In genomic region chr14:31297112-31297511, GRCh38 we compare ENCODE assay signal across 1 cellular context.
TF ChIP-seq lines count a peak whose summit lies in the region.

No MANE protein-coding gene starts in this region.

TF ChIP-seq in HepG2, 621 proteins besides CTCF, POLR2A, EP300 and RAD21 (continued from another document and continues in another):
- TF ChIP-seq SOX5 (CRISPR knock-in tag; IDR thresholded peaks at IDR 0.05; ENCODE audit: borderline replicate concordance) (peak; percentile 36; the same call in 1 of the 2 replicates), SRSF1 (optimal IDR thresholded peaks at IDR 0.05; ENCODE audit: low read depth, low read length) (no peak), ZNF891 (CRISPR knock-in tag; IDR thresholded peaks at IDR 0.05) (peak; percentile 57; the same call in 1 of the 2 replicates), SMARCC2 (IDR thresholded peaks at IDR 0.05) (no peak), ATF2 (CRISPR knock-in tag; IDR thresholded peaks at IDR 0.05) (no peak), NONO (IDR thresholded peaks at IDR 0.05) (no peak), NONO (CRISPR knock-in tag; conservative IDR thresholded peaks at IDR 0.05) (no peak), BORCS8-MEF2B (CRISPR knock-in tag; IDR thresholded peaks at IDR 0.05) (0 out of 2 replicates have a peak, but pooled peaks have one; percentile 18), HNF4G (IDR thresholded peaks at IDR 0.05; ENCODE audit: borderline replicate concordance, low read depth, low read length) (0 out of 2 replicates have a peak, but pooled peaks have one; percentile 16), HNF4G (CRISPR knock-in tag; IDR thresholded peaks at IDR 0.05; ENCODE audit: borderline replicate concordance, low read depth) (no peak), GABPB1 (CRISPR knock-in tag; IDR thresholded peaks at IDR 0.05) (no peak), MIER3 (CRISPR knock-in tag; IDR thresholded peaks at IDR 0.05; ENCODE audit: borderline replicate concordance) (0 out of 2 replicates have a peak, but pooled peaks have one; percentile 5), MYC (CRISPR knock-in tag; IDR thresholded peaks at IDR 0.05; ENCODE audit: borderline replicate concordance) (peak; percentile 34; the same call in 1 of the 2 replicates), JUNB (CRISPR knock-in tag; IDR thresholded peaks at IDR 0.05; ENCODE audit: borderline replicate concordance) (peak; percentile 55; the same call in 1 of the 2 replicates), ZC3H13 (CRISPR knock-in tag; IDR thresholded peaks at IDR 0.05) (no peak), SALL1 (CRISPR knock-in tag; IDR thresholded peaks at IDR 0.05) (peak; percentile 82), SOX13 (IDR thresholded peaks at IDR 0.05) (no peak), SOX13 (CRISPR knock-in tag; conservative IDR thresholded peaks at IDR 0.05 in 1 of 2, IDR thresholded peaks at IDR 0.05 in 1 of 2) (peak in 1 of 2 experiments; percentile 76; a peak in 2 of 4 replicates), GFI1 (CRISPR knock-in tag; IDR thresholded peaks at IDR 0.05; ENCODE audit: borderline replicate concordance) (0 out of 2 replicates have a peak, but pooled peaks have one; percentile 22), KLF16 (CRISPR knock-in tag; IDR thresholded peaks at IDR 0.05) (0 out of 4 replicates have a peak, but pooled peaks of 1 of the 2 experiments have one; percentile 9), NRL (CRISPR knock-in tag; IDR thresholded peaks at IDR 0.05; ENCODE audit: borderline replicate concordance) (peak; percentile 80; the same call in 1 of the 2 replicates), ZNF142 (CRISPR knock-in tag; IDR thresholded peaks at IDR 0.05) (no peak), DBP (CRISPR knock-in tag; IDR thresholded peaks at IDR 0.05; ENCODE audit: not compliant biosample characterization) (peak; percentile 46), DZIP1 (CRISPR knock-in tag; IDR thresholded peaks at IDR 0.05) (0 out of 2 replicates have a peak, but pooled peaks have one; percentile 30), ZNF572 (CRISPR knock-in tag; IDR thresholded peaks at IDR 0.05) (no peak), YEATS4 (CRISPR knock-in tag; IDR thresholded peaks at IDR 0.05; ENCODE audit: borderline replicate concordance) (peak; percentile 40; the same call in 1 of the 2 replicates), ZNF383 (CRISPR knock-in tag; IDR thresholded peaks at IDR 0.05; ENCODE audit: borderline replicate concordance) (no peak), LCORL (IDR thresholded peaks at IDR 0.05) (no peak), LCORL (CRISPR knock-in tag; IDR thresholded peaks at IDR 0.05) (peak; percentile 34; the same call in 1 of the 2 replicates), ZNF704 (CRISPR knock-in tag; IDR thresholded peaks at IDR 0.05; ENCODE audit: borderline replicate concordance) (0 out of 2 replicates have a peak, but pooled peaks have one; percentile 32), TBP (CRISPR knock-in tag; IDR thresholded peaks at IDR 0.05) (0 out of 2 replicates have a peak, but pooled peaks have one; percentile 29), SOX6 (IDR thresholded peaks at IDR 0.05) (no peak), SOX6 (CRISPR knock-in tag; IDR thresholded peaks at IDR 0.05) (peak; percentile 84), RFXAP (CRISPR knock-in tag; IDR thresholded peaks at IDR 0.05; ENCODE audit: borderline replicate concordance) (0 out of 2 replicates have a peak, but pooled peaks have one; percentile 47), ZMYM3 (CRISPR knock-in tag; IDR thresholded peaks at IDR 0.05) (peak; percentile 72), ZBTB38 (CRISPR knock-in tag; IDR thresholded peaks at IDR 0.05) (peak; percentile 65; the same call in 1 of the 2 replicates), FOXK2 (IDR thresholded peaks at IDR 0.05) (peak; percentile 19; the same call in 1 of the 2 replicates), FOXC1 (CRISPR knock-in tag; IDR thresholded peaks at IDR 0.05; ENCODE audit: borderline replicate concordance) (peak; percentile 75; the same call in 1 of the 2 replicates), RARA (CRISPR knock-in tag; IDR thresholded peaks at IDR 0.05) (0 out of 2 replicates have a peak, but pooled peaks have one; percentile 37), HOXA3 (CRISPR knock-in tag; IDR thresholded peaks at IDR 0.05) (peak; percentile 52; the same call in 1 of the 2 replicates), SP5 (CRISPR knock-in tag; IDR thresholded peaks at IDR 0.05; ENCODE audit: borderline replicate concordance, low read depth) (0 out of 2 replicates have a peak, but pooled peaks have one; percentile 30), PAXIP1 (CRISPR knock-in tag; conservative IDR thresholded peaks at IDR 0.05) (peak; percentile 48; the same call in 1 of the 2 replicates), ZBTB39 (CRISPR knock-in tag; IDR thresholded peaks at IDR 0.05) (0 out of 2 replicates have a peak, but pooled peaks have one; percentile 59), ZNF781 (CRISPR knock-in tag; IDR thresholded peaks at IDR 0.05; ENCODE audit: borderline replicate concordance, not compliant biosample characterization) (peak; percentile 40), ZNF232 (CRISPR knock-in tag; IDR thresholded peaks at IDR 0.05; ENCODE audit: borderline replicate concordance) (0 out of 2 replicates have a peak, but pooled peaks have one; percentile 61), GATAD2A (CRISPR knock-in tag; IDR thresholded peaks at IDR 0.05) (peak; percentile 67), ZNF549 (CRISPR knock-in tag; IDR thresholded peaks at IDR 0.05) (0 out of 2 replicates have a peak, but pooled peaks have one; percentile 49), FOXJ3 (CRISPR knock-in tag; IDR thresholded peaks at IDR 0.05; ENCODE audit: borderline replicate concordance) (peak; percentile 68; the same call in 1 of the 2 replicates), POGZ (CRISPR knock-in tag; IDR thresholded peaks at IDR 0.05) (0 out of 2 replicates have a peak, but pooled peaks have one; percentile 49)
